In genomic region chr20:60008130-60008808, GRCh38 we compare ENCODE assay signal across 19 cellular contexts. TPM values are rescaled to one million over a fixed set of nuclear protein-coding genes. Genes with fewer than 3 reads are reported as not detected.
A peak's percentile ranks its signal among the peaks of the same experiment; 100 is the strongest.
DNase-seq lines count a peak whose midpoint lies in the region; ATAC-seq and TF ChIP-seq lines count a peak whose summit lies in the region.
"Had no signal": no experiment of that assay in that cellular context is flagged by ENCODE, and none has a peak within 500 bp of the region (broad histone marks: within the 10 kb centered on the region; RNA-seq: fewer than 3 reads in every experiment).

No MANE protein-coding gene starts in this region.

- H3K27me3 ChIP-seq in right atrium auricular region, result no peaks in the 10 kb centered on the region
- H3K27me3 ChIP-seq: cardiac muscle cell, heart left ventricle, testis had no signal

- no peaks in the 10 kb centered on the region for H3K36me3 Mint-ChIP-seq in activated CD4-positive, alpha-beta T cell treated with anti-CD3 and anti-CD28 coated beads, Interleukin-2, amount 10 ng/mL, durations not matched to agents 7 days and 5 days (ENCODE audit: low read depth)

- intact Hi-C loops in Right ventricle myocardium superior (cut with DNase I), result no loop called here

- H3K4me1 Mint-ChIP-seq in activated CD4-positive, alpha-beta T cell treated with anti-CD3 and anti-CD28 coated beads, Interleukin-2, amount 10 ng/mL, durations not matched to agents 7 days and 5 days, result peaks cover 26% of the 10 kb centered on the region

- DNase-seq in Right ventricle myocardium superior, result no peak
- no peak for DNase-seq in right atrium auricular region (ENCODE audit: low spot score)
- peak; percentile 4 for DNase-seq in KG1 (lab: John Stamatoyannopoulos, UW)
- peak; percentile 12 for DNase-seq in coronary artery (ENCODE audit: low spot score)
- no peak for DNase-seq in stimulated activated naive CD8-positive, alpha-beta T cell treated with anti-CD3 and anti-CD28 coated beads, Interleukin-15, Interleukin-2, amounts not matched to agents 100 U/mL and 50 U/mL, for 24 hours
- no peak for DNase-seq in activated CD4-positive, alpha-beta T cell treated with anti-CD3 and anti-CD28 coated beads, Interleukin-2, amount 10 ng/mL, durations not matched to agents 7 days and 5 days
- DNase-seq: activated CD4-positive, alpha-beta T cell treated with anti-CD3 and anti-CD28 coated beads for 1 hour; effector CD4-positive, alpha-beta T cell; NCI-H69; stimulated activated CD4-positive, alpha-beta T cell treated with anti-CD3 and anti-CD28 coated beads, Interleukin-2, amount 100 ng/mL, for 24 hours; testis had no signal

- peaks cover 0 to 8% of the 10 kb centered on the region in 2 donors for H3K4me1 ChIP-seq in right atrium auricular region
- H3K4me1 ChIP-seq: HAP-1, testis had no signal

- TF ChIP-seq CTCF in right atrium auricular region (IDR thresholded peaks at IDR 0.05), result no peak
- TF ChIP-seq CTCF in coronary artery (IDR thresholded peaks at IDR 0.05), result no peak

- ATAC-seq in Right ventricle myocardium superior (ENCODE audit: poor library complexity), result peak; percentile 28
- ATAC-seq in stimulated activated naive CD8-positive, alpha-beta T cell treated with anti-CD3 and anti-CD28 coated beads, Interleukin-15, Interleukin-2, amounts not matched to agents 100 U/mL and 50 U/mL, for 24 hours, result peak; percentile 45
- ATAC-seq in HG02759 (IDR thresholded peaks at IDR 0.05; ENCODE audit: unreplicated experiment), result no peak
- no peak for ATAC-seq in GM18505 (IDR thresholded peaks at IDR 0.05; ENCODE audit: unreplicated experiment)
- ATAC-seq: sciatic nerve had no signal

- H3K27me3 Mint-ChIP-seq in activated CD4-positive, alpha-beta T cell treated with anti-CD3 and anti-CD28 coated beads, Interleukin-2, amount 10 ng/mL, durations not matched to agents 7 days and 5 days, result peaks cover 2% of the 10 kb centered on the region

- H3K4me3 ChIP-seq in right atrium auricular region (no peak overlapping the region), coronary artery (no peak overlapping the region)
- H3K4me3 ChIP-seq: cardiac muscle cell, HAP-1, heart left ventricle, testis had no signal

- H3K4me3 Mint-ChIP-seq in activated CD4-positive, alpha-beta T cell treated with anti-CD3 and anti-CD28 coated beads, Interleukin-2, amount 10 ng/mL, durations not matched to agents 7 days and 5 days, result no peak overlapping the region
- H3K4me3 Mint-ChIP-seq: T-helper 2 cell treated with Interferon-gamma antibody and Interleukin-4, amounts not matched to agents 5 μg/mL and 100 μg/mL, for 36 hours had no signal

- no peaks in the 10 kb centered on the region for H3K36me3 ChIP-seq in right atrium auricular region
- H3K36me3 ChIP-seq: cardiac muscle cell, HAP-1, heart left ventricle had no signal

- H3K9me3 ChIP-seq in right atrium auricular region, result no peaks in the 10 kb centered on the region
- H3K9me3 ChIP-seq: HAP-1, heart left ventricle, testis had no signal

- POLR2A ChIA-PET in activated CD4-positive, alpha-beta T cell treated with anti-CD3 and anti-CD28 coated beads, Interleukin-2, amount 10 ng/mL, durations not matched to agents 7 days and 5 days (lab: Charles Lee), result no interaction called here

- no peaks in the 10 kb centered on the region for H3K9me3 Mint-ChIP-seq in activated CD4-positive, alpha-beta T cell treated with anti-CD3 and anti-CD28 coated beads, Interleukin-2, amount 10 ng/mL, durations not matched to agents 7 days and 5 days
- H3K9me3 Mint-ChIP-seq: T-helper 2 cell treated with Interferon-gamma antibody and Interleukin-4, amounts not matched to agents 5 μg/mL and 100 μg/mL, for 36 hours had no signal

- H3K27ac Mint-ChIP-seq in activated CD4-positive, alpha-beta T cell treated with anti-CD3 and anti-CD28 coated beads, Interleukin-2, amount 10 ng/mL, durations not matched to agents 7 days and 5 days, result no peak overlapping the region
- H3K27ac Mint-ChIP-seq: T-helper 2 cell treated with Interferon-gamma antibody and Interleukin-4, amounts not matched to agents 5 μg/mL and 100 μg/mL, for 36 hours had no signal

- no peak for TF ChIP-seq POLR2A in GM18505 (IDR thresholded peaks at IDR 0.05; ENCODE audit: borderline replicate concordance, extremely low read depth, insufficient read depth, insufficient read length)

- H3K27ac ChIP-seq in right atrium auricular region (no peak overlapping the region), coronary artery (no peak overlapping the region)
- H3K27ac ChIP-seq: cardiac muscle cell, heart left ventricle, testis had no signal

- CTCF ChIA-PET in activated CD4-positive, alpha-beta T cell treated with anti-CD3 and anti-CD28 coated beads, Interleukin-2, amount 10 ng/mL, durations not matched to agents 7 days and 5 days (lab: Charles Lee), result interaction anchor here (1.0 kb wide), 1 partner anchor 15 kb away, joined by 3 read pairs; no protein-coding TSS in a partner anchor

RNA-seq across cellular contexts. Expression of gene CDH26, which starts 50.0 kb away (rescaled TPM):
- total RNA-seq in Right ventricle myocardium superior (1.6 TPM), right atrium auricular region (1 to 10 TPM in 1 of 2 donors, under 1 TPM in 1; 0.43 to 1.3 TPM)
- under 1 TPM; 0.40 to 0.47 TPM for total RNA-seq in activated CD4-positive, alpha-beta T cell treated with anti-CD3 and anti-CD28 coated beads, Interleukin-2, amount 10 ng/mL, durations not matched to agents 7 days and 5 days
- total RNA-seq: RPMI7951 had no signal

Comparison
In these comparisons a context has a peak if more than half of its experiments do, and no peak if none do; other contexts are left out.
1. ATAC-seq: peak in Right ventricle myocardium superior (single experiment) and stimulated activated naive CD8-positive, alpha-beta T cell treated with anti-CD3 and anti-CD28 coated beads, Interleukin-15, Interleukin-2, amounts not matched to agents 100 U/mL and 50 U/mL, for 24 hours (single experiment); none in HG02759 (single experiment) and GM18505 (single experiment).
2. DNase-seq: peak in KG1 (single experiment) and coronary artery (single experiment); none in Right ventricle myocardium superior (single experiment), right atrium auricular region (single experiment), stimulated activated naive CD8-positive, alpha-beta T cell treated with anti-CD3 and anti-CD28 coated beads, Interleukin-15, Interleukin-2, amounts not matched to agents 100 U/mL and 50 U/mL, for 24 hours (single experiment) and activated CD4-positive, alpha-beta T cell treated with anti-CD3 and anti-CD28 coated beads, Interleukin-2, amount 10 ng/mL, durations not matched to agents 7 days and 5 days (single experiment).